Comparison of ENCODE assay signal across 9 cellular contexts in genomic region chr12:95790912-95791849, GRCh38. TPM values are rescaled to one million over a fixed set of nuclear protein-coding genes. Genes with fewer than 3 reads are reported as not detected.
DNase-seq lines count a peak whose midpoint lies in the region; ATAC-seq, FAIRE-seq and TF ChIP-seq lines count a peak whose summit lies in the region.
"Had no signal": no experiment of that assay in that cellular context is flagged by ENCODE, and none has a peak within 500 bp of the region (broad histone marks: within the 10 kb centered on the region; RNA-seq: fewer than 3 reads in every experiment).

No MANE protein-coding gene starts in this region.

- in situ Hi-C loops in transverse colon (cut with MboI; ENCODE audit: low pct_ligation_motif_present in 1 of 4, low pct_unique_long_range_greater_than_20kb in 1 of 4, low sequenced_read_pairs in 3 of 4) = no loop called here

- H3K27ac Mint-ChIP-seq in GM23338 = no peak overlapping the region

- intact Hi-C loops in transverse colon (cut with DNase I; ENCODE audit: low total_unique reads) = no loop called here

- H3K9me3 Mint-ChIP-seq in GM23338 = no peaks in the 10 kb centered on the region

- H3K9me3 ChIP-seq in A549 (no peaks in the 10 kb centered on the region), endocrine pancreas (ENCODE audit: control insufficient read depth, low read length) (no peaks in the 10 kb centered on the region), mucosa of stomach (ENCODE audit: control insufficient read depth, low read length) (no peaks in the 10 kb centered on the region), transverse colon (no peaks in the 10 kb centered on the region)

- peak; percentile 7 for FAIRE-seq in A549 (lab: Jason Lieb, UNC)
- FAIRE-seq: colon had no signal

- peaks cover 44% of the 10 kb centered on the region for H3K27me3 Mint-ChIP-seq in GM23338 (ENCODE audit: insufficient read depth, low read depth, poor library complexity)

- no peaks in the 10 kb centered on the region for H3K9me2 ChIP-seq in GM23338 (ENCODE audit: insufficient read depth)

- no peak; a peak in 1 of 5 replicates for TF ChIP-seq RAD21 in A549 (conservative IDR thresholded peaks at IDR 0.05 in 1 of 2, IDR thresholded peaks at IDR 0.05 in 1 of 2)

- H3K9ac ChIP-seq in endocrine pancreas (ENCODE audit: control insufficient read depth, insufficient read depth, low read length) (peak overlapping the region; percentile 33), mucosa of stomach (ENCODE audit: low read length) (peak overlapping the region; percentile 84)

- no peak for TF ChIP-seq POLR2A in A549 (IDR thresholded peaks at IDR 0.05; ENCODE audit: low read length)
- no peak for TF ChIP-seq POLR2A in transverse colon (IDR thresholded peaks at IDR 0.05)

- POLR2A ChIA-PET in A549 (lab: Yijun Ruan, JAX) = interaction anchor here (1.4 kb wide), 1 partner anchor 14 kb away, joined by 15 read pairs; no protein-coding TSS in a partner anchor

- H3K27ac ChIP-seq in A549 (peak overlapping the region; percentile 97 to 99), GM23338 (ENCODE audit: low read depth) (no peak overlapping the region), transverse colon (peak overlapping the region; percentile 71 to 84 (median 78))

- peaks cover 72% of the 10 kb centered on the region for H3K4me1 ChIP-seq in A549
- H3K4me1 ChIP-seq in GM23338 (ENCODE audit: insufficient read depth) = peaks cover 24% of the 10 kb centered on the region
- H3K4me1 ChIP-seq in endocrine pancreas (ENCODE audit: control insufficient read depth, insufficient read depth, low read length) = no peaks in the 10 kb centered on the region
- peaks cover 23% of the 10 kb centered on the region for H3K4me1 ChIP-seq in mucosa of stomach (ENCODE audit: control insufficient read depth, insufficient read depth, low read length)
- peaks cover 0 to 20% (median 11%) of the 10 kb centered on the region in 4 donors for H3K4me1 ChIP-seq in transverse colon

- CTCF ChIA-PET in A549 (lab: Yijun Ruan, JAX) = interaction anchor here (0.9 to 1.3 kb wide), 4 partner anchors 10 to 208 kb away, joined by 3 to 5 read pairs (median 4); no protein-coding TSS in a partner anchor

- peak; percentile 65 to 71 for ATAC-seq in A549
- ATAC-seq in GM23338 = peak; percentile 16

- H3F3A ChIP-seq in GM23338 (replicated peaks; ENCODE audit: low read depth) = no peaks in the 10 kb centered on the region

- no peak for TF ChIP-seq CTCF in A549 (IDR thresholded peaks at IDR 0.05)
- no peak for TF ChIP-seq CTCF in GM23338 (conservative IDR thresholded peaks at IDR 0.05; ENCODE audit: low read depth in 2 of 2)
- no peak for TF ChIP-seq CTCF in transverse colon (IDR thresholded peaks at IDR 0.05)

- peak overlapping the region; percentile 100 for H2AFZ ChIP-seq in GM23338

- peak overlapping the region; percentile 82 for H3K4me3 ChIP-seq in A549
- peak overlapping the region; percentile 92 for H3K4me3 ChIP-seq in GM23338
- H3K4me3 ChIP-seq in endocrine pancreas (ENCODE audit: control insufficient read depth, insufficient read depth, low read length) = no peak overlapping the region
- peak overlapping the region; percentile 48 for H3K4me3 ChIP-seq in mucosa of stomach (ENCODE audit: low read length)
- peak overlapping the region; percentile 24 to 83 (median 71) for H3K4me3 ChIP-seq in transverse colon

- H3K79me2 ChIP-seq in GM23338 (replicated peaks; ENCODE audit: insufficient read depth) = no peaks in the 10 kb centered on the region

- DNase-seq in A549 (ENCODE audit: low read depth in 1 of 2, low spot score in 1 of 2) (peak; percentile 62 to 84), GM23338 (ENCODE audit: low spot score) (peak; percentile 75), transverse colon (peak; percentile 20), NCI-H1436 treated with DMSO at 0.1 percent for 48 hours (lab: John Stamatoyannopoulos, UW) (no peak), T1000 (lab: John Stamatoyannopoulos, UW) (no peak)
- DNase-seq in activated CD4-positive, alpha-beta T cell treated with anti-CD3 and anti-CD28 coated beads for 4 hours = peak; percentile 14 to 26

- H3K4me1 Mint-ChIP-seq in GM23338 = peaks cover 9% of the 10 kb centered on the region; the same call in 2 of the 3 replicates

- H3K4me2 ChIP-seq in A549 (peak overlapping the region; percentile 90), GM23338 (peak overlapping the region; percentile 99)

- no peaks in the 10 kb centered on the region for H4K20me1 ChIP-seq in GM23338 (replicated peaks; ENCODE audit: insufficient read depth)

- H3K36me3 ChIP-seq in GM23338 (ENCODE audit: insufficient read depth) (no peaks in the 10 kb centered on the region), endocrine pancreas (ENCODE audit: control insufficient read depth, insufficient read depth, low read length) (no peaks in the 10 kb centered on the region), mucosa of stomach (ENCODE audit: control insufficient read depth, insufficient read depth, low read length) (no peaks in the 10 kb centered on the region), transverse colon (no peaks in the 10 kb centered on the region)

- under 1% methylated on average over 17 of the region's 50 CpGs for WGBS in A549 (ENCODE audit: missing lambda C conversion rate)
- 0 to 5% methylated on average over 1 to 26 of the region's 50 CpGs for WGBS in transverse colon (ENCODE audit: low coverage in 1 of 2), 2 donors

- H3K36me3 Mint-ChIP-seq in GM23338 (ENCODE audit: low read depth) = no peaks in the 10 kb centered on the region

- H3K4me3 Mint-ChIP-seq in GM23338 = peak overlapping the region; percentile 83

- H3K27me3 ChIP-seq in GM23338 (ENCODE audit: insufficient read depth) = peaks cover 70% of the 10 kb centered on the region
- peaks cover 4% of the 10 kb centered on the region for H3K27me3 ChIP-seq in endocrine pancreas (ENCODE audit: control insufficient read depth, insufficient read depth, low read length)
- peaks cover 7% of the 10 kb centered on the region for H3K27me3 ChIP-seq in mucosa of stomach (ENCODE audit: control insufficient read depth, insufficient read depth, low read length)
- H3K27me3 ChIP-seq in transverse colon = no peaks in the 10 kb centered on the region

- TF ChIP-seq EP300 in A549 (IDR thresholded peaks at IDR 0.05) = no peak
- TF ChIP-seq EP300 in transverse colon (IDR thresholded peaks at IDR 0.05; ENCODE audit: low read depth) = no peak

TF ChIP-seq in A549, 52 proteins besides CTCF, POLR2A, EP300 and RAD21:
- TF ChIP-seq TP53 (CRISPR knock-in tag; IDR thresholded peaks at IDR 0.05) = 0 out of 2 replicates have a peak, but pooled peaks have one; percentile 24
- TF ChIP-seq JUN (IDR thresholded peaks at IDR 0.05) = peak in 1 of 2 experiments; percentile 62; a peak in 3 of 5 replicates
- 0 out of 2 replicates have a peak, but pooled peaks have one; percentile 15 for TF ChIP-seq HOXA7 (CRISPR knock-in tag; IDR thresholded peaks at IDR 0.05)
- 0 out of 2 replicates have a peak, but pooled peaks have one; percentile 17 for TF ChIP-seq E2F6 (IDR thresholded peaks at IDR 0.05; ENCODE audit: borderline replicate concordance, low read depth)
- peak; percentile 82; the same call in 1 of the 2 replicates for TF ChIP-seq FOSB (CRISPR knock-in tag; IDR thresholded peaks at IDR 0.05)
- TF ChIP-seq CEBPB (IDR thresholded peaks at IDR 0.05) = peak; percentile 31 to 78; a peak in 2 of 4 replicates
- TF ChIP-seq CBX8 (IDR thresholded peaks at IDR 0.05) = no peak
- no peak for TF ChIP-seq CHD2 (IDR thresholded peaks at IDR 0.05; ENCODE audit: low read length, partially characterized antibody)
- TF ChIP-seq RNF2 (IDR thresholded peaks at IDR 0.05; ENCODE audit: borderline replicate concordance, low read depth) = 0 out of 2 replicates have a peak, but pooled peaks have one; percentile 48
TF ChIP-seq in A549: peak in this region for 7.

TF ChIP-seq in GM23338, 12 proteins besides CTCF, POLR2A, EP300 and RAD21 (continues in another document):
- TF ChIP-seq EZH2 (IDR thresholded peaks at IDR 0.05; ENCODE audit: low read depth, unreplicated experiment) = peak; percentile 85
- peak; percentile 59 for TF ChIP-seq EZH2phosphoT487 (IDR thresholded peaks at IDR 0.05; ENCODE audit: unreplicated experiment)
- no peak for TF ChIP-seq REST (IDR thresholded peaks at IDR 0.05; ENCODE audit: unreplicated experiment)

RNA-seq across cellular contexts. Expression of gene NTN4, which starts 0.6 kb away (rescaled TPM):
- polyA plus RNA-seq in A549 (2011; rRNA removed) = 132 and 168 TPM in 2 replicates
- 63.1 and 77.4 TPM in 2 replicates for polyA plus RNA-seq in A549 (2012; cell fraction: cytosol; rRNA removed)
- polyA plus RNA-seq in A549 (2012; cell fraction: nucleus; rRNA removed) = 77.0 and 82.3 TPM in 2 replicates
- 36.9 to 37.3 TPM (median 37.1 TPM) in 3 replicates for polyA plus RNA-seq in A549 (2017; fragmentation: RNase III; extraction: RNeasy Plus Mini Kit Qiagen cat#74134 plus additional on column Dnase treatment)
- 274 and 323 TPM in 2 replicates for polyA minus RNA-seq in A549 (2011; rRNA and poly(A)+ RNA removed)
- 3.3 and 3.8 TPM in 2 replicates for total RNA-seq in GM23338 (2014; rRNA removed; shearing (Covaris generic))
- 0.89 and 1.5 TPM in 2 replicates for polyA plus RNA-seq in GM23338 (2016; fragmentation: Nextera tagmentation; extraction: Ambion mirVana)
- total RNA-seq in transverse colon = 10 to 100 TPM in 3 of 4 donors, 1 to 10 TPM in 1; 6.7 to 25.9 (median 16.7) TPM

Comparison
In these comparisons a context has a peak if more than half of its experiments do, and no peak if none do; other contexts are left out.
1. DNase-seq: peak in A549 (2 of 2), GM23338 (single experiment), activated CD4-positive, alpha-beta T cell treated with anti-CD3 and anti-CD28 coated beads for 4 hours (2 of 2) and transverse colon (single experiment); none in NCI-H1436 treated with DMSO at 0.1 percent for 48 hours (single experiment) and T1000 (single experiment).